8 cellular contexts compared by ENCODE assay signal in genomic region chr7:4610768-4611467, GRCh38.
DNase-seq lines count a peak whose midpoint lies in the region; ATAC-seq, FAIRE-seq and TF ChIP-seq lines count a peak whose summit lies in the region.

No MANE protein-coding gene starts in this region.

- peak; percentile 78 for ATAC-seq in GM18868 (IDR thresholded peaks at IDR 0.05; ENCODE audit: unreplicated experiment)
- ATAC-seq in activated T-cell treated with anti-CD3 and anti-CD28 coated beads, Interleukin-2, amount 50 U/mL, for 4 hours, result peak; percentile 79 to 80
- no peak for ATAC-seq in HG02763 (IDR thresholded peaks at IDR 0.05; ENCODE audit: unreplicated experiment)

- H3K4me2 ChIP-seq in PC-9, result no peak overlapping the region

- FAIRE-seq in HTR-8/SVneo (lab: Jason Lieb, UNC), result peak; percentile 33

- no peaks in the 10 kb centered on the region for H3K9me2 ChIP-seq in PC-9 (ENCODE audit: insufficient read depth)

- no peaks in the 10 kb centered on the region for H3K9me3 Mint-ChIP-seq in activated T-cell treated with anti-CD3 and anti-CD28 coated beads, Interleukin-2, amount 50 U/mL, for 4 hours
- H3K9me3 Mint-ChIP-seq in osteocyte (ENCODE audit: unreplicated experiment), result no peaks in the 10 kb centered on the region

- H3K4me3 Mint-ChIP-seq in activated T-cell treated with anti-CD3 and anti-CD28 coated beads, Interleukin-2, amount 50 U/mL, for 4 hours, result no peak overlapping the region
- no peak overlapping the region for H3K4me3 Mint-ChIP-seq in osteocyte (ENCODE audit: unreplicated experiment)

- no peak overlapping the region for H2AFZ ChIP-seq in PC-9

- intact Hi-C loops in PC-9 (cut with micrococcal nuclease; ENCODE audit: unreplicated experiment), result loop anchor here (1.0 kb wide), 2 partner anchors 20 to 143 kb away; no protein-coding TSS in a partner anchor

- no peak overlapping the region for H3K27ac ChIP-seq in PC-9

- H3F3A ChIP-seq in PC-9 (ENCODE audit: insufficient read depth, low read depth), result no peaks in the 10 kb centered on the region

- TF ChIP-seq CTCF in AG10803 (conservative IDR thresholded peaks at IDR 0.05; ENCODE audit: low read length), result peak; percentile 88
- TF ChIP-seq CTCF in PC-9 (conservative IDR thresholded peaks at IDR 0.05), result peak; percentile 91
- TF ChIP-seq CTCF in osteocyte (IDR thresholded peaks at IDR 0.05), result peak; percentile 83

- H3K27ac Mint-ChIP-seq in osteocyte (ENCODE audit: unreplicated experiment), result no peak overlapping the region

- no peaks in the 10 kb centered on the region for H3K79me2 ChIP-seq in PC-9 (ENCODE audit: low read depth)

- no peaks in the 10 kb centered on the region for H3K9me3 ChIP-seq in PC-9 (ENCODE audit: insufficient read depth, low read depth)

- POLR2A ChIA-PET in PC-9 (lab: Charles Lee; ENCODE audit: unreplicated experiment), result no interaction called here

- H3K27me3 ChIP-seq in PC-9 (ENCODE audit: insufficient read depth, low read depth), result peaks cover 36% of the 10 kb centered on the region

- no peaks in the 10 kb centered on the region for H3K36me3 Mint-ChIP-seq in activated T-cell treated with anti-CD3 and anti-CD28 coated beads, Interleukin-2, amount 50 U/mL, for 4 hours (ENCODE audit: insufficient read depth)
- H3K36me3 Mint-ChIP-seq in osteocyte (ENCODE audit: unreplicated experiment), result no peaks in the 10 kb centered on the region

- H3K27me3 Mint-ChIP-seq in activated T-cell treated with anti-CD3 and anti-CD28 coated beads, Interleukin-2, amount 50 U/mL, for 4 hours (ENCODE audit: low read depth), result no peaks in the 10 kb centered on the region
- peaks cover 12% of the 10 kb centered on the region for H3K27me3 Mint-ChIP-seq in osteocyte (ENCODE audit: unreplicated experiment)

- CTCF ChIA-PET in PC-9 (lab: Charles Lee), result no interaction called here

- no TSS peak for BruUV-seq in PC-9 (replicated peaks; lab: Mats Ljungman, UMichigan)

- peak; percentile 64 for DNase-seq in AG10803 (ENCODE audit: low read depth)
- DNase-seq in HTR-8/SVneo (ENCODE audit: insufficient read length, low spot score), result peak; percentile 84
- DNase-seq in PC-9, result peak; percentile 66 to 71
- DNase-seq in activated T-cell treated with anti-CD3 and anti-CD28 coated beads, Interleukin-2, amount 50 U/mL, for 4 hours, result peak; percentile 41
- peak; percentile 46 for DNase-seq in fibroblast of the conjunctiva (ENCODE audit: low read depth)
- DNase-seq in osteocyte (ENCODE audit: extremely low spot score, unreplicated experiment), result no peak

- no peak overlapping the region for H3K4me3 ChIP-seq in AG10803 (ENCODE audit: low read length)
- no peak overlapping the region for H3K4me3 ChIP-seq in PC-9

- no peaks in the 10 kb centered on the region for H3K36me3 ChIP-seq in PC-9 (ENCODE audit: low read depth)

- peaks cover 14% of the 10 kb centered on the region for H3K4me1 Mint-ChIP-seq in activated T-cell treated with anti-CD3 and anti-CD28 coated beads, Interleukin-2, amount 50 U/mL, for 4 hours (ENCODE audit: low read depth)
- peaks cover 19% of the 10 kb centered on the region for H3K4me1 Mint-ChIP-seq in osteocyte (ENCODE audit: unreplicated experiment)

- H3K4me1 ChIP-seq in PC-9 (replicated peaks; ENCODE audit: insufficient read depth), result no peaks in the 10 kb centered on the region

- H4K20me1 ChIP-seq in PC-9 (ENCODE audit: insufficient read depth), result no peaks in the 10 kb centered on the region
